11 cellular contexts compared by ENCODE assay signal in the genomic region with DNA sequence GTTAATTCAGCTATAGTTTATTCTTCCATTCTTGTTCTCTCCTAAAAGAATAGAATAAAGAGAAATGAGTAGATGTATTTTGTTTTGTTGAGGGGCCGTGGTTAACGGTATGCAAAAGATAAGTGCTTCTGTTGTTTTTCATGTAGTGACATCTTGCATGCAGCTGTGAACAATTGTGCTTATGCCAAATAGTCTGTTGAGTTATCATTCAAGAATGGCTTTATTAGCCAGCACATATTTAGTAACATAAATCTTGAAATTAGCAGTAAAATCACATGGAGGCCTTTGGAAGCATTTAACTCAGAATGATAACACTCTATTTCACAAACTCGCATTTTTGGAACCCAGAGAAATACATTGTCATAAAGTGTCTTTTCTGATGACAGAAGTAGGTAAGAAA.
"Had no signal": no experiment of that assay in that cellular context is flagged by ENCODE, and none has a peak within 500 bp of the region (broad histone marks: within the 10 kb centered on the region; RNA-seq: fewer than 3 reads in every experiment).

No MANE protein-coding gene starts in this region.

- H3K4me3 Mint-ChIP-seq: activated naive CD8-positive, alpha-beta T cell; activated T-cell treated with anti-CD3 and anti-CD28 coated beads, Interleukin-2, amount 50 U/mL, for 24 hours; naive B cell had no signal

- H3K4me1 Mint-ChIP-seq: naive B cell had no signal

- H3K4me1 ChIP-seq: esophagus squamous epithelium, lower lobe of right lung, right atrium auricular region, tibial artery had no signal

- H3K9me3 ChIP-seq: esophagus squamous epithelium, lower lobe of right lung, right atrium auricular region, tibial artery had no signal

- H3K36me3 Mint-ChIP-seq: activated naive CD8-positive, alpha-beta T cell; naive B cell had no signal

- H3K27ac Mint-ChIP-seq: activated naive CD8-positive, alpha-beta T cell; activated T-cell treated with anti-CD3 and anti-CD28 coated beads, Interleukin-2, amount 50 U/mL, for 24 hours; naive B cell had no signal

- DNase-seq: activated gamma-delta T cell; activated T-cell treated with anti-CD3 and anti-CD28 coated beads, Interleukin-2, amount 50 U/mL, for 24 hours; anterior cingulate cortex; esophagus squamous epithelium; lower lobe of right lung; midbrain; naive B cell; tibial artery had no signal

- H3K36me3 ChIP-seq: esophagus squamous epithelium, lower lobe of right lung, right atrium auricular region, tibial artery had no signal

- H3K4me3 ChIP-seq: esophagus squamous epithelium, lower lobe of right lung, right atrium auricular region, smooth muscle cell, tibial artery had no signal

- H3K27ac ChIP-seq: esophagus squamous epithelium, lower lobe of right lung, right atrium auricular region, tibial artery had no signal

- H3K27me3 ChIP-seq: esophagus squamous epithelium, right atrium auricular region, tibial artery had no signal

- H3K27me3 Mint-ChIP-seq: activated naive CD8-positive, alpha-beta T cell; activated T-cell treated with anti-CD3 and anti-CD28 coated beads, Interleukin-2, amount 50 U/mL, for 24 hours; naive B cell had no signal

- H3K4me2 ChIP-seq: smooth muscle cell had no signal
